Comparison of ENCODE assay signal across 15 cellular contexts in genomic region chr5:37086466-37087178, GRCh38.
DNase-seq lines count a peak whose midpoint lies in the region; ATAC-seq and TF ChIP-seq lines count a peak whose summit lies in the region.
"Had no signal": no experiment of that assay in that cellular context is flagged by ENCODE, and none has a peak within 500 bp of the region (broad histone marks: within the 10 kb centered on the region; RNA-seq: fewer than 3 reads in every experiment).

No MANE protein-coding gene starts in this region.

- H3K27me3 Mint-ChIP-seq in endodermal cell (ENCODE audit: insufficient read depth) (peaks cover 100% of the 10 kb centered on the region), glutamatergic neuron (ENCODE audit: unreplicated experiment) (no peaks in the 10 kb centered on the region), T-helper 17 cell (no peaks in the 10 kb centered on the region)
- H3K27me3 Mint-ChIP-seq: stimulated activated naive B cell treated with anti-CD40 and anti-IgM and Interleukin-4, amounts not matched to agents 10 μg/mL and 1 μg/mL and 100 μg/mL, for 72 hours had no signal

- H3K4me3 ChIP-seq in endodermal cell (ENCODE audit: low read length) (peak overlapping the region; percentile 66), mesendoderm (ENCODE audit: low read length) (no peak overlapping the region), MG63 (no peak overlapping the region)
- H3K4me3 ChIP-seq: left ventricle myocardium inferior had no signal

- peaks cover 61% of the 10 kb centered on the region for H3K4me1 Mint-ChIP-seq in endodermal cell
- H3K4me1 Mint-ChIP-seq in glutamatergic neuron (ENCODE audit: low read depth, unreplicated experiment) = peaks cover 6% of the 10 kb centered on the region
- no peaks in the 10 kb centered on the region for H3K4me1 Mint-ChIP-seq in T-helper 17 cell
- H3K4me1 Mint-ChIP-seq: CD14-positive monocyte; stimulated activated naive B cell treated with anti-CD40 and anti-IgM and Interleukin-4, amounts not matched to agents 10 μg/mL and 1 μg/mL and 100 μg/mL, for 72 hours had no signal

- TF ChIP-seq CTCF in endodermal cell (conservative IDR thresholded peaks at IDR 0.05) = no peak
- TF ChIP-seq CTCF in glutamatergic neuron (IDR thresholded peaks at IDR 0.05; ENCODE audit: partially characterized antibody, unreplicated experiment) = no peak

- H3K9ac ChIP-seq in endodermal cell (ENCODE audit: extremely low read depth, low read length, poor library complexity, severe bottlenecking) (no peak overlapping the region), mesendoderm (ENCODE audit: low read length) (no peak overlapping the region)

- H3K9me3 Mint-ChIP-seq in endodermal cell = peaks cover 58% of the 10 kb centered on the region
- no peaks in the 10 kb centered on the region for H3K9me3 Mint-ChIP-seq in glutamatergic neuron (ENCODE audit: unreplicated experiment)
- H3K9me3 Mint-ChIP-seq: stimulated activated naive B cell treated with anti-CD40 and anti-IgM and Interleukin-4, amounts not matched to agents 10 μg/mL and 1 μg/mL and 100 μg/mL, for 72 hours had no signal

- no peak overlapping the region for H3K23ac ChIP-seq in mesendoderm (ENCODE audit: low read length)

- H3K36me3 Mint-ChIP-seq in endodermal cell (ENCODE audit: low read depth) (peaks cover 29% of the 10 kb centered on the region), glutamatergic neuron (ENCODE audit: unreplicated experiment) (peaks cover 19% of the 10 kb centered on the region), T-helper 17 cell (ENCODE audit: low read depth) (no peaks in the 10 kb centered on the region)

- no peak overlapping the region for H4K8ac ChIP-seq in mesendoderm (ENCODE audit: low read depth, low read length)

- 49 to 51% methylated on average over 11 to 12 of the region's 12 CpGs for WGBS in endodermal cell (ENCODE audit: insufficient coverage in 1 of 2, insufficient read length in 1 of 2), 2 experiments
- WGBS in mesendoderm (ENCODE audit: extremely low coverage, insufficient coverage, low lambda C conversion rate) = no CpG with 5 or more reads among the region's 12 CpGs

- peaks cover 4% of the 10 kb centered on the region for H3K27me3 ChIP-seq in endodermal cell (ENCODE audit: control insufficient read depth, insufficient read depth, low read length, poor library complexity, severe bottlenecking)
- peaks cover 3% of the 10 kb centered on the region for H3K27me3 ChIP-seq in mesendoderm (ENCODE audit: insufficient read depth, low read length, poor library complexity)
- no peaks in the 10 kb centered on the region for H3K27me3 ChIP-seq in MG63

- H2BK5ac ChIP-seq in mesendoderm (ENCODE audit: low read length) = peak overlapping the region; percentile 36

- no peak overlapping the region for H3K18ac ChIP-seq in mesendoderm (ENCODE audit: low read length)

- DNase-seq in ELR (ENCODE audit: low read depth) = peak; percentile 78
- peak; percentile 74 for DNase-seq in NCI-H748 (lab: John Stamatoyannopoulos, UW; ENCODE audit: unreplicated experiment)
- DNase-seq in endodermal cell = peak; percentile 86
- DNase-seq in mesendoderm = peak; percentile 86
- DNase-seq in NCI-H1092 treated with DMSO at 0.1 percent for 48 hours (lab: John Stamatoyannopoulos, UW) = no peak
- DNase-seq in glutamatergic neuron = no peak
- no peak for DNase-seq in MG63
- no peak for DNase-seq in T-helper 17 cell
- DNase-seq: activated CD4-positive, CD25-positive, alpha-beta regulatory T cell treated with anti-CD3 and anti-CD28 coated beads, Interleukin-2, amount 50 U/mL, for 72 hours; left ventricle myocardium inferior; NCI-H774; stimulated activated CD4-positive, alpha-beta T cell treated with anti-CD3 and anti-CD28 coated beads, Interleukin-1b, Interleukin-23, amount 100 ng/mL, for 48 hours; stimulated activated naive B cell treated with anti-CD40 and anti-IgM and Interleukin-4, amounts not matched to agents 10 μg/mL and 1 μg/mL and 100 μg/mL, for 72 hours had no signal

- H3K4me3 Mint-ChIP-seq in endodermal cell = no peak overlapping the region
- no peak overlapping the region for H3K4me3 Mint-ChIP-seq in glutamatergic neuron (ENCODE audit: unreplicated experiment)
- H3K4me3 Mint-ChIP-seq in T-helper 17 cell = no peak overlapping the region
- H3K4me3 Mint-ChIP-seq: CD14-positive monocyte; stimulated activated naive B cell treated with anti-CD40 and anti-IgM and Interleukin-4, amounts not matched to agents 10 μg/mL and 1 μg/mL and 100 μg/mL, for 72 hours had no signal

- H4K5ac ChIP-seq in mesendoderm (ENCODE audit: low read length) = no peak overlapping the region

- H2BK120ac ChIP-seq in mesendoderm (ENCODE audit: low read depth, low read length) = no peak overlapping the region

- H3K79me2 ChIP-seq in mesendoderm (ENCODE audit: control insufficient read depth, insufficient read depth, low read length) = no peaks in the 10 kb centered on the region

- H2AK5ac ChIP-seq in mesendoderm (ENCODE audit: low read length) = peak overlapping the region; percentile 80

- H3K27ac ChIP-seq in endodermal cell (ENCODE audit: low read depth, low read length) = no peak overlapping the region
- no peak overlapping the region for H3K27ac ChIP-seq in mesendoderm (ENCODE audit: low read depth, low read length)
- H3K27ac ChIP-seq: left ventricle myocardium inferior had no signal

- H3K56ac ChIP-seq in mesendoderm (ENCODE audit: low read length) = peak overlapping the region; percentile 10

- H3K4me2 ChIP-seq in mesendoderm (ENCODE audit: low read length) = no peak overlapping the region

- peaks cover 69% of the 10 kb centered on the region for H3K9me3 ChIP-seq in endodermal cell (ENCODE audit: control insufficient read depth, low read length)
- no peaks in the 10 kb centered on the region for H3K9me3 ChIP-seq in MG63
- H3K9me3 ChIP-seq in T-helper 17 cell (ENCODE audit: control insufficient read depth, low read length, poor library complexity, severe bottlenecking) = no peaks in the 10 kb centered on the region
- H3K9me3 ChIP-seq: left ventricle myocardium inferior had no signal

- H3K36me3 ChIP-seq in endodermal cell (ENCODE audit: control insufficient read depth, insufficient read depth, low read length) = peaks cover 17% of the 10 kb centered on the region
- no peaks in the 10 kb centered on the region for H3K36me3 ChIP-seq in mesendoderm (ENCODE audit: control insufficient read depth, insufficient read depth, low read length)
- peaks cover under 1% of the 10 kb centered on the region; the same call in 1 of the 2 replicates for H3K36me3 ChIP-seq in MG63

- peak overlapping the region; percentile 71 for H3K27ac Mint-ChIP-seq in endodermal cell
- H3K27ac Mint-ChIP-seq in glutamatergic neuron (ENCODE audit: unreplicated experiment) = no peak overlapping the region
- H3K27ac Mint-ChIP-seq in T-helper 17 cell = no peak overlapping the region
- H3K27ac Mint-ChIP-seq: CD14-positive monocyte; stimulated activated naive B cell treated with anti-CD40 and anti-IgM and Interleukin-4, amounts not matched to agents 10 μg/mL and 1 μg/mL and 100 μg/mL, for 72 hours had no signal

- H3K4ac ChIP-seq in mesendoderm (ENCODE audit: low read depth, low read length) = peak overlapping the region; percentile 18

- no peak overlapping the region for H2BK15ac ChIP-seq in mesendoderm (replicated peaks; ENCODE audit: low read depth)

- H3K4me1 ChIP-seq in endodermal cell (ENCODE audit: control insufficient read depth, insufficient read depth, low read length) (peaks cover 6% of the 10 kb centered on the region), mesendoderm (ENCODE audit: control insufficient read depth, low read depth, low read length) (peaks cover 17% of the 10 kb centered on the region)
- H3K4me1 ChIP-seq: left ventricle myocardium inferior had no signal

- H3K79me1 ChIP-seq in mesendoderm (ENCODE audit: low read length) = no peaks in the 10 kb centered on the region

- no peak for ATAC-seq in T-helper 17 cell
- ATAC-seq: SK-N-SH treated with all-trans-retinoic acid at 6 μM for 48 hours; stimulated activated naive B cell treated with anti-CD40 and anti-IgM and Interleukin-4, amounts not matched to agents 10 μg/mL and 1 μg/mL and 100 μg/mL, for 72 hours had no signal

Comparison
In these comparisons a context has a peak if more than half of its experiments do, and no peak if none do; other contexts are left out.
1. DNase-seq: peak in ELR (single experiment), NCI-H748 (single experiment), endodermal cell (single experiment) and mesendoderm (single experiment); none in NCI-H1092 treated with DMSO at 0.1 percent for 48 hours (single experiment), glutamatergic neuron (single experiment), MG63 (single experiment) and T-helper 17 cell (0 of 3).